In the genomic region with DNA sequence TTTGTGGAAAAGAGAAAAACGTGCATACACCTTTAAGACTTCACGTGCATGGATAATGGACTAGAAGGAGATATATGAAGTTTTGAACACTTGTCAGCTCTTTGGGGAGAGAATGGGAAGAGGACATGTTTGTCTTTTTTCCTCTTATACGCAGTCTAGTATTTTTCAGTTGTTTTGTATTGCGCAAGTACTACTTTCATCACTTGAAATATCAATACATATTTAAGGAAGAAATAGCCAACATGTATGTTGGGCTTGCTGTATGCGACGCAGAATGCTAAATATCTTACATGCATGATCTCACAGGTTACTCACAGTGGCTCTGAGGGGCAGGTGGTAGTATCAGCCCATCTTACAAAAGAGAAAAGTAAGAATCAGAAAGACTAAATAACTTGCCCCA, we compare ENCODE assay signal across 20 cellular contexts.
DNase-seq lines count a peak whose midpoint lies in the region; ATAC-seq and TF ChIP-seq lines count a peak whose summit lies in the region.
"Had no signal": no experiment of that assay in that cellular context is flagged by ENCODE, and none has a peak within 500 bp of the region (broad histone marks: within the 10 kb centered on the region; RNA-seq: fewer than 3 reads in every experiment).

No MANE protein-coding gene starts in this region.

- peak overlapping the region; percentile 49 for H3K27ac ChIP-seq in left ventricle myocardium inferior (replicated peaks)
- H3K27ac ChIP-seq in PC-3 (ENCODE audit: low read length) = peak overlapping the region; percentile 73
- peak overlapping the region in 2 of 3 donors; percentile 60 to 61 for H3K27ac ChIP-seq in right lobe of liver
- H3K27ac ChIP-seq: epithelial cell of prostate, HL-60, pancreas, sigmoid colon, suprapubic skin, uterus had no signal

- H3K36me3 ChIP-seq in left ventricle myocardium inferior (no peaks in the 10 kb centered on the region), PC-3 (ENCODE audit: low read depth, low read length) (no peaks in the 10 kb centered on the region), right lobe of liver (no peaks in the 10 kb centered on the region)
- H3K36me3 ChIP-seq: pancreas, sigmoid colon, suprapubic skin, uterus had no signal

- ATAC-seq in Right ventricle myocardium inferior (no peak), PC-3 (no peak), right lobe of liver (no peak), HG02885 (IDR thresholded peaks at IDR 0.05; ENCODE audit: poor library complexity, unreplicated experiment) (no peak), HG03175 (IDR thresholded peaks at IDR 0.05; ENCODE audit: unreplicated experiment) (no peak)
- ATAC-seq: natural killer cell treated with Interleukin-12 subunit alpha and Interleukin-12 subunit beta and Interleukin-15 and Interleukin-18, amount 100 ng/mL, for 72 hours; T-helper 17 cell had no signal

- TF ChIP-seq CTCF in left ventricle myocardium inferior (IDR thresholded peaks at IDR 0.05; ENCODE audit: borderline replicate concordance) = no peak
- TF ChIP-seq CTCF in PC-3 (conservative IDR thresholded peaks at IDR 0.05; ENCODE audit: low read depth, low read length) = no peak
- TF ChIP-seq CTCF in right lobe of liver (IDR thresholded peaks at IDR 0.05) = no peak

- intact Hi-C loops in left ventricle myocardium inferior (cut with micrococcal nuclease) = no loop called here
- intact Hi-C loops in Right ventricle myocardium inferior (cut with DNase I) = no loop called here
- intact Hi-C loops in PC-3 (cut with micrococcal nuclease) = no loop called here
- intact Hi-C loops in right lobe of liver (cut with DNase I) = no loop called here

- H4K20me1 ChIP-seq in PC-3 (ENCODE audit: low read length) = no peaks in the 10 kb centered on the region

- H3K9me2 ChIP-seq in PC-3 (replicated peaks; ENCODE audit: low read length) = no peaks in the 10 kb centered on the region

- H3K9ac ChIP-seq in PC-3 (ENCODE audit: low read length) = peak overlapping the region; percentile 44

- DNase-seq in left ventricle myocardium inferior (no peak), Right ventricle myocardium inferior (ENCODE audit: missing footprints) (no peak), PC-3 (no peak), right lobe of liver (no peak), NCI-H187 (lab: John Stamatoyannopoulos, UW) (no peak), glomerular visceral epithelial cell (ENCODE audit: extremely low spot score) (no peak)
- DNase-seq: activated CD4-positive, alpha-beta T cell treated with anti-CD3 and anti-CD28 coated beads, Interleukin-2, amount 10 ng/mL, durations not matched to agents 24 days and 14 days; CD4-positive, alpha-beta memory T cell; DMS 273 treated with DMSO at 0.1 percent for 48 hours; NCI-H774; pancreas; sigmoid colon; T-helper 17 cell; uterus had no signal

- H3K27me3 ChIP-seq in left ventricle myocardium inferior (ENCODE audit: low read depth) (no peaks in the 10 kb centered on the region), PC-3 (ENCODE audit: low read length) (no peaks in the 10 kb centered on the region), right lobe of liver (no peaks in the 10 kb centered on the region)
- H3K27me3 ChIP-seq: pancreas, sigmoid colon, suprapubic skin, uterus had no signal

- TF ChIP-seq POLR2A in right lobe of liver (IDR thresholded peaks at IDR 0.05) = no peak

- peak overlapping the region; percentile 11 for H2AFZ ChIP-seq in PC-3 (ENCODE audit: low read length)

- WGBS in right lobe of liver (ENCODE audit: insufficient coverage, low coverage, low lambda C conversion rate, missing lambda C conversion rate) = 78% methylated on average over 6 of the region's 6 CpGs

- POLR2A ChIA-PET in PC-3 (lab: Charles Lee; ENCODE audit: unreplicated experiment) = no interaction called here

- H3K9me3 ChIP-seq in left ventricle myocardium inferior (replicated peaks) (no peaks in the 10 kb centered on the region), PC-3 (ENCODE audit: low read length) (no peaks in the 10 kb centered on the region), right lobe of liver (no peaks in the 10 kb centered on the region)
- H3K9me3 ChIP-seq: pancreas, sigmoid colon, suprapubic skin, uterus had no signal

- H3K79me2 ChIP-seq in PC-3 (ENCODE audit: low read length) = no peaks in the 10 kb centered on the region

- CTCF ChIA-PET in PC-3 (lab: Charles Lee) = interaction anchor here (0.5 kb wide), 1 partner anchor 28 kb away, joined by 3 read pairs; no protein-coding TSS in a partner anchor

- peak overlapping the region; percentile 61 for H3K4me2 ChIP-seq in PC-3 (ENCODE audit: low read length)

- H3K4me1 ChIP-seq in left ventricle myocardium inferior = peaks cover 41% of the 10 kb centered on the region
- peaks cover 36% of the 10 kb centered on the region for H3K4me1 ChIP-seq in PC-3 (ENCODE audit: insufficient read depth, low read length)
- H3K4me1 ChIP-seq in right lobe of liver = peaks cover 0 to 20% (median 7%) of the 10 kb centered on the region in 4 donors
- H3K4me1 ChIP-seq: pancreas, uterus had no signal

- no TSS peak for BruUV-seq in PC-3 (replicated peaks; lab: Mats Ljungman, UMichigan)

- no peaks in the 10 kb centered on the region for H3F3A ChIP-seq in PC-3 (ENCODE audit: low read length, unreplicated experiment)

- H3K4me3 ChIP-seq in left ventricle myocardium inferior (no peak overlapping the region), PC-3 (ENCODE audit: low read length) (no peak overlapping the region), right lobe of liver (no peak overlapping the region)
- H3K4me3 ChIP-seq: pancreas, sigmoid colon, suprapubic skin, uterus had no signal
